ENCODE assay signal across 28 cellular contexts in the genomic region with DNA sequence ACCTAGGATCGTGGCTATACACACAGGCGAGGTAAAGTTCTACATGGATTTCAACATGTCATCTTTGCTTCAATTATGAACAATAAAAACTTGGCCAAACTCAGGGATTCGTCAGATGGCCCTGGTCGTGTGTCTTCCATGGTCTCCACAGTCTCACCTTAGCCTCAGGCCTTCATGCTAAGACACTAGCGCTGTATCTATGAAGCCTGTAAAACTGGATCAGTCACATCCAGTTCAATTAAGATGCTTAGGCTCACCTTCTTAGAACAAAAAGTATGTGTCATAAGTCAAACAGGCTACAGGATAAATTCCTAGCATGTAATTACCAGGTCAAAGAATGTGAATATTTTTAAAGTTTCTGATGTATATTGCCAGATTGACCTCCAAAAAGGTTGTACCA.
"Had no signal": no experiment of that assay in that cellular context is flagged by ENCODE, and none has a peak within 500 bp of the region (broad histone marks: within the 10 kb centered on the region; RNA-seq: fewer than 3 reads in every experiment).

No MANE protein-coding gene starts in this region.

- H3K4me1 Mint-ChIP-seq: activated B cell treated with CpG ODN at 0.5 μM for 24 hours; activated CD4-positive, alpha-beta T cell treated with anti-CD3 and anti-CD28 coated beads, Interleukin-2, amount 10 ng/mL, durations not matched to agents 24 days and 14 days; activated CD8-positive, alpha-beta memory T cell treated with anti-CD3 and anti-CD28 coated beads, Interleukin-2, amount 10 ng/mL, durations not matched to agents 7 days and 5 days; activated naive CD4-positive, alpha-beta T cell treated with anti-CD3 and anti-CD28 coated beads, Interleukin-2, amount 50 U/mL, for 24 hours; T-cell had no signal

- H3K4me3 ChIP-seq: cardiac muscle cell, Peyer's patch, SK-N-MC had no signal

- H3K27ac ChIP-seq: cardiac muscle cell, Peyer's patch, SK-N-MC had no signal

- DNase-seq: activated B cell treated with CpG ODN at 0.5 μM for 24 hours; activated CD4-positive, alpha-beta T cell treated with anti-CD3 and anti-CD28 coated beads for 1 hour; activated CD4-positive, alpha-beta T cell treated with anti-CD3 and anti-CD28 coated beads, Interleukin-2, amount 10 ng/mL, durations not matched to agents 24 days and 14 days; activated CD4-positive, alpha-beta T cell treated with anti-CD3 and anti-CD28 coated beads, Interleukin-2, amount 50 U/mL, for 48 hours; activated CD8-positive, alpha-beta memory T cell treated with anti-CD3 and anti-CD28 coated beads, Interleukin-2, amount 10 ng/mL, durations not matched to agents 7 days and 5 days; activated effector memory CD4-positive, alpha-beta T cell treated with Interleukin-2 at 50 U/mL for 16 hours; activated naive CD4-positive, alpha-beta T cell; activated T-cell treated with anti-CD3 and anti-CD28 coated beads, Interleukin-2, amount 50 U/mL, for 24 hours; aorta; KG1; NCI-H1048; NCI-H146; NCI-H187 treated with DMSO at 0.1 percent for 48 hours; NCI-H2171 treated with DMSO at 0.1 percent for 48 hours; NCI-H226; NCI-H526; NCI-H774; NK-92 treated with Interleukin-12 subunit alpha and Interleukin-12 subunit beta, amount 100 ng/mL, for 24 hours; Peyer's patch; SHP77 treated with DMSO at 0.1 percent for 48 hours; T-cell; T-helper 2 cell; T1000 had no signal

- FAIRE-seq: TTC549 had no signal

- H3K9me3 Mint-ChIP-seq: activated B cell treated with CpG ODN at 0.5 μM for 24 hours; activated T-cell treated with anti-CD3 and anti-CD28 coated beads, Interleukin-2, amount 50 U/mL, for 24 hours; activated T-helper 1 cell treated with anti-CD3 and anti-CD28 coated beads, Interleukin-12 subunit alpha, Interleukin-12 subunit beta, Interleukin-2, Interleukin-4 antibody, amounts not matched to agents 30 ng/mL and 10 ng/mL and 1 ng/mL, durations not matched to agents 14 hours and 24 hours and 36 hours; T-cell had no signal

- H3K27me3 ChIP-seq: cardiac muscle cell, Peyer's patch had no signal

- H3K4me1 ChIP-seq: Peyer's patch had no signal

- H3K36me3 Mint-ChIP-seq: activated CD8-positive, alpha-beta memory T cell treated with anti-CD3 and anti-CD28 coated beads, Interleukin-2, amount 10 ng/mL, durations not matched to agents 7 days and 5 days; T-cell had no signal

- H3K36me3 ChIP-seq: cardiac muscle cell, Peyer's patch had no signal

- H3K27me3 Mint-ChIP-seq: activated CD8-positive, alpha-beta memory T cell treated with anti-CD3 and anti-CD28 coated beads, Interleukin-2, amount 10 ng/mL, durations not matched to agents 7 days and 5 days; activated naive CD4-positive, alpha-beta T cell treated with anti-CD3 and anti-CD28 coated beads, Interleukin-2, amount 50 U/mL, for 24 hours; activated T-cell treated with anti-CD3 and anti-CD28 coated beads, Interleukin-2, amount 50 U/mL, for 24 hours; T-cell had no signal

- H3K9me3 ChIP-seq: Peyer's patch had no signal

- H3K4me3 Mint-ChIP-seq: activated B cell treated with CpG ODN at 0.5 μM for 24 hours; activated CD4-positive, alpha-beta T cell treated with anti-CD3 and anti-CD28 coated beads, Interleukin-2, amount 10 ng/mL, durations not matched to agents 24 days and 14 days; activated CD8-positive, alpha-beta memory T cell treated with anti-CD3 and anti-CD28 coated beads, Interleukin-2, amount 10 ng/mL, durations not matched to agents 7 days and 5 days; activated naive CD4-positive, alpha-beta T cell treated with anti-CD3 and anti-CD28 coated beads, Interleukin-2, amount 50 U/mL, for 24 hours; activated T-cell treated with anti-CD3 and anti-CD28 coated beads, Interleukin-2, amount 50 U/mL, for 24 hours; activated T-helper 1 cell treated with anti-CD3 and anti-CD28 coated beads, Interleukin-12 subunit alpha, Interleukin-12 subunit beta, Interleukin-2, Interleukin-4 antibody, amounts not matched to agents 30 ng/mL and 10 ng/mL and 1 ng/mL, durations not matched to agents 14 hours and 24 hours and 36 hours; T-cell had no signal

- H3K27ac Mint-ChIP-seq: activated B cell treated with CpG ODN at 0.5 μM for 24 hours; activated CD4-positive, alpha-beta T cell treated with anti-CD3 and anti-CD28 coated beads, Interleukin-2, amount 10 ng/mL, durations not matched to agents 24 days and 14 days; activated CD8-positive, alpha-beta memory T cell treated with anti-CD3 and anti-CD28 coated beads, Interleukin-2, amount 10 ng/mL, durations not matched to agents 7 days and 5 days; activated naive CD4-positive, alpha-beta T cell treated with anti-CD3 and anti-CD28 coated beads, Interleukin-2, amount 50 U/mL, for 24 hours; activated T-cell treated with anti-CD3 and anti-CD28 coated beads, Interleukin-2, amount 50 U/mL, for 24 hours; activated T-helper 1 cell treated with anti-CD3 and anti-CD28 coated beads, Interleukin-12 subunit alpha, Interleukin-12 subunit beta, Interleukin-2, Interleukin-4 antibody, amounts not matched to agents 30 ng/mL and 10 ng/mL and 1 ng/mL, durations not matched to agents 14 hours and 24 hours and 36 hours; T-cell had no signal
